Comparison of ENCODE assay signal across 8 cellular contexts in the genomic region with DNA sequence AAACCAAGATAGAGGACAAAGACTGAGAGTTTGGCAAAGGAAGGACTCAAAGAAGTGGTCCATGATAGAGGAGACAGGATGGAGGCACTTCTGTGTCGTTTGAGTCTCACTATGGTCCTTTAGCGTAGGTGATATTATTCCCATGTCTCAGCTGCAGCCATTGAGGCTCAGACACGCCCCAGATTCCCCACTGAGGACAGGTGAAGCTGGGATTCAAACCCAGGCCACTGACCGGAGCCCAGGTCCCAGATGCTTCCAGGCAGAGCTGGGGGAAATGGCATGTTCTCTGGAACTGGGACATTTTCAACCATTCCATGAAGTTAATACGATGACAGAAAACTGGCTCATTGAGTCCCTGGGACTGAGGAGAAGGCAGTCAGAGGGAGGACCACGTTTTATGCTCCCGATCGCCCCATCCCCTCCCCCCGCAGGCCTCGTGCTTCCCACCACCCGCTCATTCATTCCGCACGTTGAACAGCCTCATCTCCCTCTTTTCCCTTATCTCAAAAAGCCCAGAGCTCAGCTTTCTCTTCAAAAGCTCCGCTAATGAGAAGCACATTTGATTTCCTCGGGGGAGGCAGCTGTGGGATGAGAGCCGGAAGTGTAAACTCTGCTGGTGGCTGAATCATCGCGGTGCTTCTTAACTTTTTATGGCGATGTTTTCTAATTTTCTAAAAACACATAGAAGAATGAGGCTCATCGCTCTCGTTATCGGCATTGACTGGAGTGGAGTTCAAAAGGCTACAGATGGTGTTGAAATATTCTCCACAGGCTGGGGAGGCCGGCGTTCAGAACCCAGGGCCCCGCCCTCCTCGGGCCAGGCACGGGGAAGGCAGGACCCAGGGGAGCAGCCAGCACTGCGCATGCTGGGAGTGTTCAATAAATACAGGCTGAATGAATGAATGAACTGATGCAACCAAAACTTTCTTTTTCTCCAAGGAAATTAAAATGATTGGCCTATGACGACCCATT.
A peak's percentile ranks its signal among the peaks of the same experiment; 100 is the strongest.
DNase-seq lines count a peak whose midpoint lies in the region; ATAC-seq and TF ChIP-seq lines count a peak whose summit lies in the region.

No MANE protein-coding gene starts in this region.

- H3K27me3 ChIP-seq in GM06990 (replicated peaks; ENCODE audit: control insufficient read depth, insufficient read depth, low read length) (no peaks in the 10 kb centered on the region; the same call in 1 of the 2 replicates), adipocyte (replicated peaks; ENCODE audit: control insufficient read depth, insufficient read depth, low read length) (peaks cover 20% of the 10 kb centered on the region), iPS-20b (ENCODE audit: insufficient read depth, low read length) (0 out of 2 replicates have a peak, but pooled peaks cover 10% of the 10 kb centered on the region)

- H3K9ac ChIP-seq in adipocyte (ENCODE audit: low read length) = peak overlapping the region; percentile 74
- no peak overlapping the region for H3K9ac ChIP-seq in iPS-20b (ENCODE audit: low read depth, low read length)

- peaks cover 10% of the 10 kb centered on the region for H3K9me3 ChIP-seq in adipocyte (ENCODE audit: control insufficient read depth, low read length)
- H3K9me3 ChIP-seq in iPS-20b (ENCODE audit: insufficient read depth, low read depth, low read length) = no peaks in the 10 kb centered on the region

- peak overlapping the region; percentile 15 for H3K4me3 ChIP-seq in GM06990 (replicated peaks; ENCODE audit: low read depth, low read length)
- H3K4me3 ChIP-seq in adipocyte (ENCODE audit: low read length) = peak overlapping the region; percentile 74
- peak overlapping the region; percentile 31; the same call in 1 of the 2 replicates for H3K4me3 ChIP-seq in iPS-20b (ENCODE audit: low read length)

- ATAC-seq in HG02885 (IDR thresholded peaks at IDR 0.05; ENCODE audit: poor library complexity, unreplicated experiment) = peak; percentile 51

- TF ChIP-seq CTCF in GM06990 (IDR thresholded peaks at IDR 0.05; ENCODE audit: insufficient read depth, low read length, poor library complexity, severe bottlenecking) = no peak

- DNase-seq in GM06990 (ENCODE audit: extremely low read depth, insufficient read length) = peak; percentile 44
- peak; percentile 95 for DNase-seq in OCI-M1 (lab: John Stamatoyannopoulos, UW)
- peak; percentile 91 for DNase-seq in adipocyte (ENCODE audit: low read depth)
- peak; percentile 32 for DNase-seq in smooth muscle cell of the brain vasculature (ENCODE audit: low read depth, low spot score)
- no peak for DNase-seq in NCI-H1930 (lab: John Stamatoyannopoulos, UW)
- DNase-seq in substantia nigra (lab: John Stamatoyannopoulos, UW) = no peak

- H3K27ac ChIP-seq in iPS-20b (ENCODE audit: low read length) (no peak overlapping the region), substantia nigra (ENCODE audit: low read depth, low read length, poor library complexity, severe bottlenecking) (no peak overlapping the region)

- H3K4me1 ChIP-seq in adipocyte (ENCODE audit: control insufficient read depth, insufficient read depth, low read length) (peaks cover 11% of the 10 kb centered on the region), iPS-20b (ENCODE audit: insufficient read depth, low read length) (peaks cover 4% of the 10 kb centered on the region; the same call in 1 of the 2 replicates)

- no peaks in the 10 kb centered on the region for H3K36me3 ChIP-seq in GM06990 (ENCODE audit: control insufficient read depth, insufficient read depth, low read length)
- no peaks in the 10 kb centered on the region for H3K36me3 ChIP-seq in adipocyte (ENCODE audit: control insufficient read depth, insufficient read depth, low read length, severe bottlenecking)
- H3K36me3 ChIP-seq in iPS-20b (ENCODE audit: insufficient read depth, low read depth, low read length) = no peaks in the 10 kb centered on the region

Comparison
In these comparisons a context has a peak if more than half of its experiments do, and no peak if none do; other contexts are left out.
1. DNase-seq: peak in GM06990 (single experiment), OCI-M1 (single experiment), adipocyte (single experiment) and smooth muscle cell of the brain vasculature (single experiment); none in NCI-H1930 (0 of 2) and substantia nigra (0 of 49).
2. H3K4me3 ChIP-seq: peak in every context shown above with its lines; median percentile 74 in adipocyte; 31 in iPS-20b; 15 in GM06990.